13 cellular contexts compared by ENCODE assay signal in genomic region chr2:73172963-73173362, GRCh38. TPM values are rescaled to one million over a fixed set of nuclear protein-coding genes. Genes with fewer than 3 reads are reported as not detected.
DNase-seq lines count a peak whose midpoint lies in the region; ATAC-seq, FAIRE-seq and TF ChIP-seq lines count a peak whose summit lies in the region.
"Had no signal": no experiment of that assay in that cellular context is flagged by ENCODE, and none has a peak within 500 bp of the region (broad histone marks: within the 10 kb centered on the region; RNA-seq: fewer than 3 reads in every experiment).

No MANE protein-coding gene starts in this region.

- no peaks in the 10 kb centered on the region for H3K4me1 ChIP-seq in breast epithelium

- no peak for TF ChIP-seq POLR2A in breast epithelium (IDR thresholded peaks at IDR 0.05)

- no peaks in the 10 kb centered on the region for H3K36me3 Mint-ChIP-seq in MCF 10A (ENCODE audit: insufficient read depth, unreplicated experiment)

- H3K27me3 Mint-ChIP-seq in MCF 10A (ENCODE audit: insufficient read depth, unreplicated experiment), result peaks cover 25% of the 10 kb centered on the region
- peaks cover 48% of the 10 kb centered on the region for H3K27me3 Mint-ChIP-seq in stimulated activated naive CD8-positive, alpha-beta T cell treated with anti-CD3 and anti-CD28 coated beads, Interleukin-15, amount 100 ng/mL, for 72 hours

- no peaks in the 10 kb centered on the region for H3K9me3 Mint-ChIP-seq in MCF 10A (ENCODE audit: unreplicated experiment)
- H3K9me3 Mint-ChIP-seq in stimulated activated naive CD8-positive, alpha-beta T cell treated with anti-CD3 and anti-CD28 coated beads, Interleukin-15, amount 100 ng/mL, for 72 hours, result no peaks in the 10 kb centered on the region

- H3K27me3 ChIP-seq in breast epithelium, result peaks cover 0 to 8% of the 10 kb centered on the region in 2 donors
- H3K27me3 ChIP-seq: uterus had no signal

- H3K4me1 Mint-ChIP-seq in MCF 10A (ENCODE audit: insufficient read depth, unreplicated experiment), result peaks cover 9% of the 10 kb centered on the region
- peaks cover 47% of the 10 kb centered on the region for H3K4me1 Mint-ChIP-seq in stimulated activated naive CD8-positive, alpha-beta T cell treated with anti-CD3 and anti-CD28 coated beads, Interleukin-15, amount 100 ng/mL, for 72 hours

- FAIRE-seq in urothelium cell line (lab: Jason Lieb, UNC), result no peak

- H3K27ac ChIP-seq in breast epithelium (no peak overlapping the region), coronary artery (no peak overlapping the region)
- H3K27ac ChIP-seq: uterus had no signal

- DNase-seq in MCF 10A (ENCODE audit: unreplicated experiment) (peak; percentile 24), breast epithelium (ENCODE audit: low spot score in 2 of 2) (no peak), fibroblast of the aortic adventitia (ENCODE audit: low read depth) (peak; percentile 12), urothelium cell line (ENCODE audit: low spot score) (no peak), NCI-H187 treated with DMSO at 0.1 percent for 48 hours (lab: John Stamatoyannopoulos, UW) (no peak), coronary artery (ENCODE audit: low spot score) (no peak)
- peak; percentile 55 to 69 for DNase-seq in stimulated activated naive CD8-positive, alpha-beta T cell treated with anti-CD3 and anti-CD28 coated beads, Interleukin-15, amount 100 ng/mL, for 72 hours
- DNase-seq: activated gamma-delta T cell, NCI-H1092, uterus had no signal

- BruUV-seq in MCF 10A (replicated peaks; lab: Mats Ljungman, UMichigan), result no TSS peak

- POLR2A ChIA-PET in MCF 10A (lab: Yijun Ruan, JAX), result interaction anchor here (0.7 kb wide), 1 partner anchor 13 kb away, joined by 3 read pairs; no protein-coding TSS in a partner anchor

- TF ChIP-seq CTCF in MCF 10A (IDR thresholded peaks at IDR 0.05; ENCODE audit: unreplicated experiment) (no peak), breast epithelium (IDR thresholded peaks at IDR 0.05) (no peak), fibroblast of the aortic adventitia (IDR thresholded peaks at IDR 0.05; ENCODE audit: insufficient read depth, low read length) (no peak), coronary artery (IDR thresholded peaks at IDR 0.05) (no peak)

- ATAC-seq in activated CD4-positive, CD25-positive, alpha-beta regulatory T cell treated with anti-CD3 and anti-CD28 coated beads, Interleukin-2, amount 50 U/mL, for 24 hours, result peak; percentile 62 to 78
- ATAC-seq in stimulated activated naive CD8-positive, alpha-beta T cell treated with anti-CD3 and anti-CD28 coated beads, Interleukin-15, amount 100 ng/mL, for 72 hours, result peak; percentile 50

- H3K36me3 ChIP-seq in breast epithelium, result no peaks in the 10 kb centered on the region
- H3K36me3 ChIP-seq: uterus had no signal

- no peak overlapping the region for H3K4me3 ChIP-seq in breast epithelium
- no peak overlapping the region for H3K4me3 ChIP-seq in fibroblast of the aortic adventitia (ENCODE audit: low read depth, low read length)
- no peak overlapping the region for H3K4me3 ChIP-seq in coronary artery
- H3K4me3 ChIP-seq: smooth muscle cell, uterus had no signal

- CTCF ChIA-PET in MCF 10A (lab: Yijun Ruan, JAX), result interaction anchor here (0.5 to 1.9 kb wide), 3 partner anchors 8 to 34 kb away, joined by 3 to 5 read pairs (median 3); no protein-coding TSS in a partner anchor

- no peaks in the 10 kb centered on the region for H3K9me3 ChIP-seq in breast epithelium
- H3K9me3 ChIP-seq: uterus had no signal

- no peak overlapping the region for H3K4me3 Mint-ChIP-seq in MCF 10A (ENCODE audit: unreplicated experiment)
- no peak overlapping the region for H3K4me3 Mint-ChIP-seq in stimulated activated naive CD8-positive, alpha-beta T cell treated with anti-CD3 and anti-CD28 coated beads, Interleukin-15, amount 100 ng/mL, for 72 hours

- no peak overlapping the region for H3K27ac Mint-ChIP-seq in MCF 10A (ENCODE audit: low read depth, unreplicated experiment)
- no peak overlapping the region for H3K27ac Mint-ChIP-seq in stimulated activated naive CD8-positive, alpha-beta T cell treated with anti-CD3 and anti-CD28 coated beads, Interleukin-15, amount 100 ng/mL, for 72 hours

- intact Hi-C loops in MCF 10A (cut with micrococcal nuclease), result loop anchor here (10.0 kb wide), 1 partner anchor 398 kb away; no protein-coding TSS in a partner anchor
- intact Hi-C loops in breast epithelium (cut with DNase I; ENCODE audit: low total_unique reads), result loop anchor here (10.0 kb wide), 3 partner anchors 88 to 278 kb away; no protein-coding TSS in a partner anchor

RNA-seq across cellular contexts. Expression of gene NOTO, which starts 29.4 kb away (rescaled TPM):
- total RNA-seq in MCF 10A (2022), result not detected in 2 replicates
- total RNA-seq in breast epithelium, result not detected
- not detected in 2 replicates for total RNA-seq in fibroblast of the aortic adventitia (ENCODE audit: low replicate concordance)
- total RNA-seq: myocyte, smooth muscle cell, uterus had no signal

RNA-seq across cellular contexts. Expression of gene SMYD5, which starts 41.1 kb away (rescaled TPM):
- total RNA-seq in MCF 10A (2022) (26.5 and 34.4 TPM in 2 replicates), breast epithelium (10 to 100 TPM; 14.1 to 21.6 (median 18.3) TPM), fibroblast of the aortic adventitia (ENCODE audit: low replicate concordance) (15.0 and 21.1 TPM in 2 replicates)

Comparison
In these comparisons a context has a peak if more than half of its experiments do, and no peak if none do; other contexts are left out.
1. DNase-seq: peak in MCF 10A (single experiment), fibroblast of the aortic adventitia (single experiment) and stimulated activated naive CD8-positive, alpha-beta T cell treated with anti-CD3 and anti-CD28 coated beads, Interleukin-15, amount 100 ng/mL, for 72 hours (2 of 2); none in breast epithelium (0 of 2), urothelium cell line (single experiment), NCI-H187 treated with DMSO at 0.1 percent for 48 hours (single experiment) and coronary artery (single experiment).